In genomic region chr7:158416283-158416933, GRCh38 we compare ENCODE assay signal across 20 cellular contexts.
"Had no signal": no experiment of that assay in that cellular context is flagged by ENCODE, and none has a peak within 500 bp of the region (broad histone marks: within the 10 kb centered on the region; RNA-seq: fewer than 3 reads in every experiment).

No MANE protein-coding gene starts in this region.

- H3K36me3 ChIP-seq: cardiac muscle cell, colonic mucosa, heart left ventricle, left lung, ovary, thyroid gland, vagina had no signal

- H3K27ac ChIP-seq: cardiac muscle cell, colonic mucosa, heart left ventricle, left lung, ovary, thyroid gland, vagina had no signal

- ATAC-seq: activated CD4-positive, CD25-positive, alpha-beta regulatory T cell treated with anti-CD3 and anti-CD28 coated beads, Interleukin-2, amount 50 U/mL, for 24 hours; heart left ventricle; left lung had no signal

- H3K27ac Mint-ChIP-seq: nephron; T-helper 2 cell treated with Interferon-gamma antibody and Interleukin-4, amounts not matched to agents 5 μg/mL and 100 μg/mL, for 36 hours had no signal

- FAIRE-seq: islet of Langerhans had no signal

- DNase-seq: activated CD4-positive, alpha-beta T cell treated with anti-CD3 and anti-CD28 coated beads, Interleukin-2, amount 50 U/mL, for 4 hours; activated naive CD4-positive, alpha-beta T cell; activated T-cell treated with anti-CD3 and anti-CD28 coated beads, Interleukin-2, amount 50 U/mL, for 48 hours; aorta; colonic mucosa; effector CD4-positive, alpha-beta T cell; foreskin melanocyte; heart left ventricle; left lung; mesenchymal stem cell; ovary; stimulated activated CD4-positive, alpha-beta T cell treated with anti-CD3 and anti-CD28 coated beads, Interleukin-15, amount 100 ng/mL, for 24 hours; stimulated activated CD4-positive, alpha-beta T cell treated with anti-CD3 and anti-CD28 coated beads, Interleukin-4, amount 100 ng/mL, for 24 hours; thyroid gland had no signal

- H3K4me3 Mint-ChIP-seq: nephron; T-helper 2 cell treated with Interferon-gamma antibody and Interleukin-4, amounts not matched to agents 5 μg/mL and 100 μg/mL, for 36 hours had no signal

- H3K4me3 ChIP-seq: cardiac muscle cell, colonic mucosa, heart left ventricle, left lung, ovary, thyroid gland, vagina had no signal

- H3K9me3 ChIP-seq: colonic mucosa, left lung, ovary, thyroid gland, vagina had no signal

- H3K27me3 ChIP-seq: cardiac muscle cell, colonic mucosa, left lung, ovary, thyroid gland, vagina had no signal

- H3K4me1 ChIP-seq: colonic mucosa, heart left ventricle, left lung, thyroid gland, vagina had no signal
